In the genomic region with DNA sequence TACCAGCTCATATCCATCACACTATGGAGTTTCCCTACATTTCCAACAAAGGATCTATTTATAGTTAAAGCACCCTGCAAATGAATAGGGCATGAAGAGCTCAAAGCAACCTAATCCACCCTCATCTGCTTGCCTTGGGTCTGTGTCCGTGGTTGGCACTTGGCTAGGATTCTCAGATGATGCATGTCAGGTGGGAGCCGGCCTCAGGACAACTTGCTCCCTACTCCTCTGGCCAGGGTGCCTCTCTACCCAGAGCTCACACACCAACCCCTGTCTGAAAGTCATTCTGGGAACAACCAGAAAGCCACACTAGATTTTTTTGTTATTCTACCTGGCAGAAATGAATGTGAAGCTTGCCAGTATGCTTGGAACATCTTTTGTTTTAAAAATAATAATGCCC, we compare ENCODE assay signal across 11 cellular contexts. TPM values are rescaled to one million over a fixed set of nuclear protein-coding genes. Genes with fewer than 3 reads are reported as not detected.
DNase-seq lines count a peak whose midpoint lies in the region; ATAC-seq and TF ChIP-seq lines count a peak whose summit lies in the region.
"Had no signal": no experiment of that assay in that cellular context is flagged by ENCODE, and none has a peak within 500 bp of the region (broad histone marks: within the 10 kb centered on the region; RNA-seq: fewer than 3 reads in every experiment).

No MANE protein-coding gene starts in this region.

- peak overlapping the region; percentile 63 for H3K9ac ChIP-seq in Loucy (ENCODE audit: low read depth, low read length, poor library complexity, severe bottlenecking)

- H3K27me3 Mint-ChIP-seq in CD4-positive, alpha-beta memory T cell = no peaks in the 10 kb centered on the region
- H3K27me3 Mint-ChIP-seq in brain (peaks cover 6% of the 10 kb centered on the region), neural crest cell (ENCODE audit: low read depth) (no peaks in the 10 kb centered on the region)

- H3K4me1 Mint-ChIP-seq in CD4-positive, alpha-beta memory T cell = peaks cover 81 to 96% (median 86%) of the 10 kb centered on the region in 4 donors
- H3K4me1 Mint-ChIP-seq in brain (peaks cover 70% of the 10 kb centered on the region), neural crest cell (peaks cover 16% of the 10 kb centered on the region)

- peaks cover 61% of the 10 kb centered on the region for H3K79me2 ChIP-seq in Loucy (ENCODE audit: insufficient read depth, low read length)

- CTCF ChIA-PET in CD4-positive, alpha-beta memory T cell (lab: Charles Lee; ENCODE audit: partially characterized antibody) = interaction anchor here (1.0 to 5.6 kb wide), 7 partner anchors 11 to 199 kb away, joined by 3 to 120 read pairs (median 6); partner anchors contain the start of gene ARHGEF3

- H3K27me3 ChIP-seq in CD4-positive, alpha-beta memory T cell (ENCODE audit: insufficient read depth, low read length) = no peaks in the 10 kb centered on the region
- H3K27me3 ChIP-seq in Loucy (ENCODE audit: insufficient read depth, low read length, poor library complexity, severe bottlenecking) = no peaks in the 10 kb centered on the region
- H3K27me3 ChIP-seq: cardiac muscle cell had no signal

- peaks cover 95% of the 10 kb centered on the region for H3K4me1 ChIP-seq in CD4-positive, alpha-beta memory T cell (ENCODE audit: insufficient read depth, low read length)
- peaks cover 88% of the 10 kb centered on the region for H3K4me1 ChIP-seq in Loucy (ENCODE audit: insufficient read depth, low read length, poor library complexity, severe bottlenecking)

- POLR2A ChIA-PET in CD4-positive, alpha-beta memory T cell (lab: Charles Lee; ENCODE audit: partially characterized antibody) = interaction anchor here (0.7 to 5.4 kb wide), 15 partner anchors 8 to 231 kb away, joined by 3 to 153 read pairs (median 4); partner anchors contain the start of genes ARHGEF3, CCDC66 and TASOR

- H3K36me3 ChIP-seq in CD4-positive, alpha-beta memory T cell (ENCODE audit: insufficient read depth, low read length) = no peaks in the 10 kb centered on the region
- H3K36me3 ChIP-seq in Loucy (ENCODE audit: insufficient read depth, low read length) = no peaks in the 10 kb centered on the region
- H3K36me3 ChIP-seq: cardiac muscle cell had no signal

- ATAC-seq in GM18502 (IDR thresholded peaks at IDR 0.05; ENCODE audit: poor library complexity, unreplicated experiment) (no peak), GM19452 (IDR thresholded peaks at IDR 0.05; ENCODE audit: unreplicated experiment) (no peak)
- ATAC-seq: SK-N-SH treated with all-trans-retinoic acid at 6 μM for 48 hours had no signal

- no peak overlapping the region for H2AFZ ChIP-seq in Loucy (ENCODE audit: low read length)

- TF ChIP-seq CTCF in Loucy (conservative IDR thresholded peaks at IDR 0.05; ENCODE audit: low read length) (no peak), brain (conservative IDR thresholded peaks at IDR 0.05) (no peak), neural crest cell (conservative IDR thresholded peaks at IDR 0.05) (no peak)

- no peak overlapping the region for H3K4me3 ChIP-seq in CD4-positive, alpha-beta memory T cell (ENCODE audit: low read length in 2 of 2)
- H3K4me3 ChIP-seq in Loucy (ENCODE audit: low read length, poor library complexity, severe bottlenecking) = no peak overlapping the region
- H3K4me3 ChIP-seq: cardiac muscle cell had no signal

- H3K36me3 Mint-ChIP-seq in CD4-positive, alpha-beta memory T cell = peaks cover 10 to 24% of the 10 kb centered on the region in 2 donors
- H3K36me3 Mint-ChIP-seq in brain (peaks cover 8% of the 10 kb centered on the region), neural crest cell (ENCODE audit: low read depth) (no peaks in the 10 kb centered on the region)

- H3K4me3 Mint-ChIP-seq in CD4-positive, alpha-beta memory T cell = peak overlapping the region; percentile 61 to 80 (median 72)
- no peak overlapping the region for H3K4me3 Mint-ChIP-seq in brain
- no peak overlapping the region for H3K4me3 Mint-ChIP-seq in neural crest cell

- no peaks in the 10 kb centered on the region for H3K9me3 Mint-ChIP-seq in CD4-positive, alpha-beta memory T cell
- H3K9me3 Mint-ChIP-seq in brain (no peaks in the 10 kb centered on the region), neural crest cell (no peaks in the 10 kb centered on the region)

- H3F3A ChIP-seq in Loucy (ENCODE audit: low read depth) = peaks cover 21% of the 10 kb centered on the region; the same call in 1 of the 2 replicates

- no peaks in the 10 kb centered on the region for H3K9me2 ChIP-seq in Loucy (replicated peaks; ENCODE audit: low read depth, low read length)

- DNase-seq in CD4-positive, alpha-beta memory T cell = no peak
- DNase-seq in neural crest cell (ENCODE audit: low read depth, low spot score) = no peak
- DNase-seq in NCI-H2081 treated with DMSO at 0.1 percent for 48 hours (lab: John Stamatoyannopoulos, UW) = no peak
- no peak for DNase-seq in GM19238 (ENCODE audit: insufficient read length, low spot score)
- DNase-seq: NCI-H748 treated with DMSO at 0.1 percent for 48 hours had no signal

- peak overlapping the region; percentile 59 for H3K4me2 ChIP-seq in Loucy (ENCODE audit: low read depth, low read length, poor library complexity, severe bottlenecking)

- no peaks in the 10 kb centered on the region for H4K20me1 ChIP-seq in Loucy (ENCODE audit: insufficient read depth, low read length, poor library complexity, severe bottlenecking)

- peak overlapping the region; percentile 82 to 97 (median 93) for H3K27ac Mint-ChIP-seq in CD4-positive, alpha-beta memory T cell
- H3K27ac Mint-ChIP-seq in brain (peak overlapping the region in 3 of 5 experiments; percentile 17 to 53 (median 42)), neural crest cell (ENCODE audit: unreplicated experiment) (peak overlapping the region; percentile 40)

- H3K27ac ChIP-seq in CD4-positive, alpha-beta memory T cell (ENCODE audit: low read depth, low read length) = peak overlapping the region; percentile 69
- H3K27ac ChIP-seq: cardiac muscle cell had no signal

- intact Hi-C loops in CD4-positive, alpha-beta memory T cell (cut with micrococcal nuclease) = no loop called here

- no peaks in the 10 kb centered on the region for H3K9me3 ChIP-seq in CD4-positive, alpha-beta memory T cell (ENCODE audit: control insufficient read depth in 1 of 2, low read length in 2 of 2)
- H3K9me3 ChIP-seq in Loucy (ENCODE audit: insufficient read depth, low read depth, low read length) = no peaks in the 10 kb centered on the region

RNA-seq across cellular contexts. Expression of gene ARHGEF3, which starts 13.2 kb away (rescaled TPM):
- total RNA-seq in CD4-positive, alpha-beta memory T cell = 100 to 1,000 TPM; 120 TPM
- polyA plus RNA-seq in CD4-positive, alpha-beta memory T cell = 100 to 1,000 TPM; 131 to 160 TPM
- 7.3 TPM for polyA plus RNA-seq in brain (ENCODE audit: insufficient read depth, low read depth, low replicate concordance)
- total RNA-seq in neural crest cell = 4.2 and 4.3 TPM in 2 replicates

Comparison
In these comparisons a context has a peak if more than half of its experiments do, and no peak if none do; other contexts are left out.
1. H3K27ac Mint-ChIP-seq: peak in every context shown above with its lines; median percentile 93 in CD4-positive, alpha-beta memory T cell; 42 in brain; 40 in neural crest cell.
2. H3K4me3 Mint-ChIP-seq: peak in CD4-positive, alpha-beta memory T cell (8 of 8); none in brain (0 of 5) and neural crest cell (single experiment).
3. RNA of gene ARHGEF3, which starts 13.2 kb away (total RNA-seq): 120 TPM in CD4-positive, alpha-beta memory T cell; 4.2 to 4.3 TPM in neural crest cell; every median in the first group is over 10 times any median in the second.